Comparison of ENCODE assay signal across 1 cellular context in genomic region chr16:12646490-12647274, GRCh38.
A peak's percentile ranks its signal among the peaks of the same experiment; 100 is the strongest.
TF ChIP-seq lines count a peak whose summit lies in the region.

No MANE protein-coding gene starts in this region.

TF ChIP-seq in K562, 482 proteins besides CTCF, POLR2A, EP300 and RAD21 (continued from another document and continues in another):
- TF ChIP-seq RBBP5 (IDR thresholded peaks at IDR 0.05; ENCODE audit: borderline replicate concordance, insufficient read depth, low read length, poor library complexity, severe bottlenecking) = peak; percentile 22
- no peak; a peak in 1 of 6 replicates for TF ChIP-seq ZBTB11 (CRISPR knock-in tag; IDR thresholded peaks at IDR 0.05)
- TF ChIP-seq SP1 (CRISPR knock-in tag; IDR thresholded peaks at IDR 0.05) = peak; percentile 48; the same call in 1 of the 2 replicates
- TF ChIP-seq ATF3 (IDR thresholded peaks at IDR 0.05) = peak; percentile 64
- no peak for TF ChIP-seq ATF3 (CRISPR knock-in tag; conservative IDR thresholded peaks at IDR 0.05)
- no peak for TF ChIP-seq ZNF75A (CRISPR knock-in tag; IDR thresholded peaks at IDR 0.05)
- peak; percentile 40; the same call in 1 of the 2 replicates for TF ChIP-seq MAX (CRISPR knock-in tag; IDR thresholded peaks at IDR 0.05)
- TF ChIP-seq NR2C2 (CRISPR knock-in tag; IDR thresholded peaks at IDR 0.05) = no peak
- TF ChIP-seq NR2C2 (tag; IDR thresholded peaks at IDR 0.05) = peak; percentile 62; the same call in 1 of the 2 replicates
- no peak for TF ChIP-seq XRCC3 (IDR thresholded peaks at IDR 0.05)
- peak; percentile 48; the same call in 1 of the 2 replicates for TF ChIP-seq ZEB2 (IDR thresholded peaks at IDR 0.05)
- no peak for TF ChIP-seq SIN3A (IDR thresholded peaks at IDR 0.05; ENCODE audit: borderline replicate concordance in 2 of 2, control insufficient read depth in 1 of 2, low read depth in 2 of 2, low read length in 2 of 2)
- TF ChIP-seq FOXJ2 (tag; IDR thresholded peaks at IDR 0.05) = no peak
- TF ChIP-seq TAF15 (IDR thresholded peaks at IDR 0.05; ENCODE audit: low read depth, low read length) = no peak
- no peak for TF ChIP-seq E2F6 (IDR thresholded peaks at IDR 0.05; ENCODE audit: borderline replicate concordance in 1 of 2, extremely low read depth in 1 of 2, insufficient read depth in 1 of 2, insufficient read length in 1 of 2, low read depth in 1 of 2, low read length in 1 of 2, poor library complexity in 1 of 2, severe bottlenecking in 1 of 2)
- TF ChIP-seq ZBTB8A (IDR thresholded peaks at IDR 0.05; ENCODE audit: partially characterized antibody) = no peak
- no peak for TF ChIP-seq PHF8 (IDR thresholded peaks at IDR 0.05; ENCODE audit: borderline replicate concordance, low read length)
- peak; percentile 77 for TF ChIP-seq CBFA2T3 (IDR thresholded peaks at IDR 0.05)
- peak; percentile 82 for TF ChIP-seq USF1 (CRISPR knock-in tag; IDR thresholded peaks at IDR 0.05)
- no peak for TF ChIP-seq BRF2 (IDR thresholded peaks at IDR 0.05; ENCODE audit: borderline replicate concordance, insufficient read depth, insufficient read length)
- TF ChIP-seq ZNF668 (CRISPR knock-in tag; IDR thresholded peaks at IDR 0.05) = no peak
- 0 out of 4 replicates have a peak, but pooled peaks of 1 of the 2 experiments have one; percentile 46 for TF ChIP-seq ZNF639 (CRISPR knock-in tag; conservative IDR thresholded peaks at IDR 0.05 in 1 of 2, IDR thresholded peaks at IDR 0.05 in 1 of 2)
- no peak for TF ChIP-seq ZNF165 (CRISPR knock-in tag; IDR thresholded peaks at IDR 0.05; ENCODE audit: borderline replicate concordance)
- no peak for TF ChIP-seq CEBPZ (IDR thresholded peaks at IDR 0.05; ENCODE audit: borderline replicate concordance, low read depth, low read length)
- TF ChIP-seq ZNF518B (CRISPR knock-in tag; IDR thresholded peaks at IDR 0.05) = no peak
- TF ChIP-seq TARDBP (IDR thresholded peaks at IDR 0.05) = no peak
- no peak for TF ChIP-seq BRD9 (IDR thresholded peaks at IDR 0.05; ENCODE audit: low read depth, partially characterized antibody)
- TF ChIP-seq NR2F6 (CRISPR knock-in tag; IDR thresholded peaks at IDR 0.05) = no peak
- no peak for TF ChIP-seq ID3 (CRISPR knock-in tag; IDR thresholded peaks at IDR 0.05)
- TF ChIP-seq ID3 (tag; IDR thresholded peaks at IDR 0.05) = peak; percentile 97
- TF ChIP-seq MTA2 (IDR thresholded peaks at IDR 0.05; ENCODE audit: low read depth) = peak; percentile 18; the same call in 1 of the 2 replicates
- peak; percentile 18 for TF ChIP-seq MEIS2 (IDR thresholded peaks at IDR 0.05; ENCODE audit: partially characterized antibody)
- TF ChIP-seq ZNF609 (CRISPR knock-in tag; IDR thresholded peaks at IDR 0.05; ENCODE audit: borderline replicate concordance) = no peak
- TF ChIP-seq GTF2E2 (tag; IDR thresholded peaks at IDR 0.05) = peak; percentile 94
- no peak for TF ChIP-seq ZZZ3 (IDR thresholded peaks at IDR 0.05)
- peak; percentile 64 for TF ChIP-seq SMARCA4 (IDR thresholded peaks at IDR 0.05)
- no peak for TF ChIP-seq ZKSCAN3 (CRISPR knock-in tag; IDR thresholded peaks at IDR 0.05)
- TF ChIP-seq SRF (CRISPR knock-in tag; IDR thresholded peaks at IDR 0.05) = peak in 1 of 2 experiments; percentile 75; a peak in 1 of 4 replicates
